ENCODE assay signal across 31 cellular contexts in the genomic region with DNA sequence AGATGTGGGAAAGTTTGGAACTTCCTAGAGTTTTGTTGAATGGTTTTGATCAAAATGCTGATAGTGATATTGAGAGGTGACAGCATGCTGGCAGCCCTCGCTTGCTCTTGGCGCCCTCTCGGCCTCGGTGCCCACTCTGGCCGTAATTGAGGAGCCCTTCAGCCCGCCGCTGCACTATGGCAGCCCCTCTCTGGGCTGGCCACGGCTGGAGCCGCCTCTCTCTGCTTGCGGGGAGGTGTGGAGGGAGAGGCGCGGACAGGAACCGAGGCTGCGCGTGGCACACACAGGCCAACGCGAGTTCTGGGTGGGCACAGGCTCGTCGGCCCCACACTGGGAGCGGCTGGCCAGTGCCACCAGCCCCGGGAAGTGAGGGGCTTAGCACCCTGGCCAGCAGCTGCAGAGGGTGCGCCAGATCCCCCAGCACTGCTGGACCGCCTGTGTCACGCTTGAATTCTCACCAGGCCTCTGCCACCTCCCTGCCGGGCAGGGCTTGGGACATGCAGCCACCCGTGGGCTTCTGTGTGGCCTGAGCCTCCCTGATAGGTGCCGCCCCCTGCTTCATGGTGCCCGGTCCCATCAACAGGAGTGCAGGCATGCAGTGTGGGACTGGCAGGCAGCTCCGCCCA.
"Had no signal": no experiment of that assay in that cellular context is flagged by ENCODE, and none has a peak within 500 bp of the region (broad histone marks: within the 10 kb centered on the region; RNA-seq: fewer than 3 reads in every experiment).

No MANE protein-coding gene starts in this region.

- H3K27me3 Mint-ChIP-seq: activated CD4-positive, alpha-beta T cell treated with anti-CD3 and anti-CD28 coated beads, Interleukin-2, amount 10 ng/mL, durations not matched to agents 7 days and 5 days; activated CD8-positive, alpha-beta T cell treated with anti-CD3 and anti-CD28 coated beads for 36 hours; activated naive CD8-positive, alpha-beta T cell; activated T-helper 17 cell treated with anti-CD3 and anti-CD28 coated beads, Interleukin-2, amount 50 U/mL, for 72 hours; dendritic cell treated with granulocyte-macrophage colony-stimulating factor and Interleukin-4, amounts not matched to agents 40 ng/mL and 50 ng/mL, for 4 days had no signal

- H3K9me3 Mint-ChIP-seq: activated T-helper 17 cell treated with anti-CD3 and anti-CD28 coated beads, Interleukin-2, amount 50 U/mL, for 72 hours had no signal

- H3K27ac Mint-ChIP-seq: activated CD4-positive, alpha-beta T cell treated with anti-CD3 and anti-CD28 coated beads, Interleukin-2, amount 10 ng/mL, durations not matched to agents 7 days and 5 days; activated CD8-positive, alpha-beta T cell treated with anti-CD3 and anti-CD28 coated beads for 36 hours; activated naive CD8-positive, alpha-beta T cell; activated T-helper 17 cell treated with anti-CD3 and anti-CD28 coated beads, Interleukin-2, amount 50 U/mL, for 72 hours; dendritic cell treated with granulocyte-macrophage colony-stimulating factor and Interleukin-4, amounts not matched to agents 40 ng/mL and 50 ng/mL, for 4 days; endodermal cell had no signal

- H3K4me1 Mint-ChIP-seq: activated CD4-positive, alpha-beta T cell treated with anti-CD3 and anti-CD28 coated beads, Interleukin-2, amount 10 ng/mL, durations not matched to agents 7 days and 5 days; activated T-helper 17 cell treated with anti-CD3 and anti-CD28 coated beads, Interleukin-2, amount 50 U/mL, for 72 hours; endodermal cell had no signal

- H3K36me3 Mint-ChIP-seq: activated naive CD8-positive, alpha-beta T cell had no signal

- H3K27me3 ChIP-seq: body of pancreas, dorsolateral prefrontal cortex, esophagus muscularis mucosa, foreskin keratinocyte, gastrocnemius medialis, heart left ventricle had no signal

- H3K4me3 Mint-ChIP-seq: activated CD4-positive, alpha-beta T cell treated with anti-CD3 and anti-CD28 coated beads, Interleukin-2, amount 10 ng/mL, durations not matched to agents 7 days and 5 days; activated CD8-positive, alpha-beta T cell treated with anti-CD3 and anti-CD28 coated beads for 36 hours; activated naive CD8-positive, alpha-beta T cell; activated T-cell treated with anti-CD3 and anti-CD28 coated beads, Interleukin-2, amount 50 U/mL, for 4 hours; activated T-helper 17 cell treated with anti-CD3 and anti-CD28 coated beads, Interleukin-2, amount 50 U/mL, for 72 hours; dendritic cell treated with granulocyte-macrophage colony-stimulating factor and Interleukin-4, amounts not matched to agents 40 ng/mL and 50 ng/mL, for 4 days; endodermal cell had no signal

- H3K9me3 ChIP-seq: body of pancreas, esophagus muscularis mucosa, gastrocnemius medialis had no signal

- H3K4me1 ChIP-seq: body of pancreas, esophagus muscularis mucosa, foreskin keratinocyte, gastrocnemius medialis, heart left ventricle had no signal

- DNase-seq: activated CD4-positive, alpha-beta T cell treated with anti-CD3 and anti-CD28 coated beads for 4 hours; activated CD4-positive, alpha-beta T cell treated with anti-CD3 and anti-CD28 coated beads, Interleukin-2, amount 10 ng/mL, durations not matched to agents 7 days and 5 days; activated CD4-positive, alpha-beta T cell treated with anti-CD3 and anti-CD28 coated beads, Interleukin-2, amount 50 U/mL, for 4 hours; activated CD4-positive, CD25-positive, alpha-beta regulatory T cell; activated CD4-positive, CD25-positive, alpha-beta regulatory T cell treated with anti-CD3 and anti-CD28 coated beads, Interleukin-2, amount 50 U/mL, for 72 hours; activated CD8-positive, alpha-beta memory T cell treated with anti-CD3 and anti-CD28 coated beads for 24 hours; activated CD8-positive, alpha-beta T cell treated with anti-CD3 and anti-CD28 coated beads for 36 hours; activated effector memory CD4-positive, alpha-beta T cell treated with Interleukin-2 at 50 U/mL for 16 hours; activated gamma-delta T cell treated with Interleukin-2 at 50 U/mL for 16 hours; activated naive CD4-positive, alpha-beta T cell treated with anti-CD3 and anti-CD28 coated beads, Interleukin-2, amount 50 U/mL, for 16 hours; activated naive CD4-positive, alpha-beta T cell treated with Interleukin-2 at 50 U/mL for 16 hours; activated T-cell treated with anti-CD3 and anti-CD28 coated beads, Interleukin-2, amount 50 U/mL, for 4 hours; amniotic stem cell; anterior cingulate cortex; body of pancreas; central memory CD4-positive, alpha-beta T cell; cerebellar nuclear complex; dorsolateral prefrontal cortex; effector memory CD4-positive, alpha-beta T cell; endodermal cell; erythroblast; foreskin keratinocyte; gastrocnemius medialis; glutamatergic neuron; heart left ventricle; T-helper 2 cell had no signal

- H3K36me3 ChIP-seq: esophagus muscularis mucosa, gastrocnemius medialis, heart left ventricle had no signal

- H3K27ac ChIP-seq: body of pancreas, coronary artery, dorsolateral prefrontal cortex, esophagus muscularis mucosa, foreskin keratinocyte, gastrocnemius medialis, heart left ventricle had no signal

- H3K4me3 ChIP-seq: body of pancreas, coronary artery, dorsolateral prefrontal cortex, esophagus muscularis mucosa, gastrocnemius medialis, heart left ventricle had no signal

- ATAC-seq: activated CD8-positive, alpha-beta T cell treated with anti-CD3 and anti-CD28 coated beads for 36 hours; activated T-cell treated with anti-CD3 and anti-CD28 coated beads, Interleukin-2, amount 50 U/mL, for 4 hours; activated T-helper 17 cell treated with anti-CD3 and anti-CD28 coated beads, Interleukin-2, amount 50 U/mL, for 72 hours; body of pancreas; foreskin keratinocyte; gastrocnemius medialis; heart left ventricle had no signal
